19 cellular contexts compared by ENCODE assay signal in the genomic region with DNA sequence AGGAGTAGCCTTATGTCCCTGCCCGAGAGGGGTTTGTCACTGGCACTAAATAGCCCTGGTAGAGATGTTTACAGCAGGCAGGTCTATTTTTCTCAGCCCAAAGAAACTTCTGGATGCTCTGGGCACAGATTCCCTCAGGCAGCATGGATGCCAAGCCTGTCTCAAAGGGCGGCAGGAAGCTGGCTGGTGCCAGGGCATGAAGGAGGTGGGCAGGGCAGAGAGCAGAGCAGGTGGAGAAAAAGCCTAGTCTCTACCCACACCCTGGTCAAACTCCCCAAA. TPM values are rescaled to one million over a fixed set of nuclear protein-coding genes. Genes with fewer than 3 reads are reported as not detected.
A peak's percentile ranks its signal among the peaks of the same experiment; 100 is the strongest.
DNase-seq lines count a peak whose midpoint lies in the region; ATAC-seq, FAIRE-seq and TF ChIP-seq lines count a peak whose summit lies in the region.
"Had no signal": no experiment of that assay in that cellular context is flagged by ENCODE, and none has a peak within 500 bp of the region (broad histone marks: within the 10 kb centered on the region; RNA-seq: fewer than 3 reads in every experiment).

No MANE protein-coding gene starts in this region.

- no peaks in the 10 kb centered on the region for H3K9me2 ChIP-seq in SK-N-SH

- no peak overlapping the region for H3K9ac ChIP-seq in SK-N-SH

- H4K20me1 ChIP-seq in SK-N-SH (ENCODE audit: insufficient read depth), result peaks cover 13% of the 10 kb centered on the region; the same call in 1 of the 2 replicates

- peaks cover 36% of the 10 kb centered on the region for H3F3A ChIP-seq in SK-N-SH (replicated peaks; ENCODE audit: insufficient read depth)

- intact Hi-C loops in adrenal gland (cut with DNase I), result no loop called here

- no peak for TF ChIP-seq POLR2A in adrenal gland (IDR thresholded peaks at IDR 0.05)

- 80% methylated on average over 2 of the region's 2 CpGs for WGBS in SK-N-SH (ENCODE audit: low lambda C conversion rate)
- WGBS in adrenal gland, 4 donors, result 40 to 59% (median 42%) methylated on average over 1 to 2 of the region's 2 CpGs
- WGBS in small intestine, 3 donors, result 13 to 56% (median 32%) methylated on average over 2 of the region's 2 CpGs

- no peak for FAIRE-seq in small intestine (lab: Jason Lieb, UNC)
- FAIRE-seq: A549 had no signal

- no peak overlapping the region for H3K27ac Mint-ChIP-seq in osteocyte (ENCODE audit: unreplicated experiment)
- H3K27ac Mint-ChIP-seq: activated naive CD4-positive, alpha-beta T cell treated with anti-CD3 and anti-CD28 coated beads for 36 hours had no signal

- TF ChIP-seq RAD21 in SK-N-SH (IDR thresholded peaks at IDR 0.05; ENCODE audit: low read length), result no peak

- H3K79me2 ChIP-seq in SK-N-SH (ENCODE audit: insufficient read depth), result peaks cover 3% of the 10 kb centered on the region

- no peaks in the 10 kb centered on the region for H3K27me3 Mint-ChIP-seq in osteocyte (ENCODE audit: unreplicated experiment)

- H3K9me3 Mint-ChIP-seq in osteocyte (ENCODE audit: unreplicated experiment), result no peaks in the 10 kb centered on the region
- H3K9me3 Mint-ChIP-seq: activated naive CD4-positive, alpha-beta T cell treated with anti-CD3 and anti-CD28 coated beads for 36 hours had no signal

- H3K9me3 ChIP-seq in SK-N-SH, result no peaks in the 10 kb centered on the region
- H3K9me3 ChIP-seq in adrenal gland (replicated peaks in 1 of 3), result no peaks in the 10 kb centered on the region
- no peaks in the 10 kb centered on the region for H3K9me3 ChIP-seq in small intestine (ENCODE audit: control insufficient read depth, low read depth)
- H3K9me3 ChIP-seq: A549, ovary had no signal

- H3K4me1 ChIP-seq in SK-N-SH (ENCODE audit: control insufficient read depth in 1 of 2, insufficient read depth in 2 of 2, low read depth in 1 of 2, low read length in 1 of 2) (peaks cover 0 to 20% of the 10 kb centered on the region in 2 experiments; a peak in 1 of 4 replicates), adrenal gland (replicated peaks in 1 of 2) (peaks cover 13 to 26% of the 10 kb centered on the region in 2 donors), small intestine (ENCODE audit: control insufficient read depth in 2 of 2, insufficient read depth in 1 of 2, low read depth in 1 of 2, low read length in 1 of 2) (peaks cover 0 to 8% of the 10 kb centered on the region in 2 donors)

- H3K36me3 ChIP-seq in SK-N-SH (replicated peaks in 1 of 2; ENCODE audit: control insufficient read depth in 1 of 2, insufficient read depth in 2 of 2, low read length in 1 of 2) (peaks cover 13 to 37% of the 10 kb centered on the region in 2 experiments), adrenal gland (replicated peaks in 1 of 2) (peaks cover 0 to 38% of the 10 kb centered on the region in 2 donors), small intestine (ENCODE audit: control insufficient read depth in 2 of 2, insufficient read depth in 2 of 2, low read length in 2 of 2) (peaks cover 26% of the 10 kb centered on the region in 2 donors)
- H3K36me3 ChIP-seq: ovary had no signal

- H3K27me3 ChIP-seq in SK-N-SH (ENCODE audit: insufficient read depth) (no peaks in the 10 kb centered on the region), adrenal gland (no peaks in the 10 kb centered on the region), layer of hippocampus (ENCODE audit: control insufficient read depth, insufficient read depth, low read length) (no peaks in the 10 kb centered on the region), small intestine (ENCODE audit: control insufficient read depth in 2 of 2, insufficient read depth in 2 of 2, low read length in 2 of 2) (no peaks in the 10 kb centered on the region)
- H3K27me3 ChIP-seq: ovary had no signal

- POLR2A ChIA-PET in SK-N-SH (lab: Yijun Ruan, JAX), result no interaction called here

- H3K4me1 Mint-ChIP-seq in osteocyte (ENCODE audit: unreplicated experiment), result peaks cover 27% of the 10 kb centered on the region

- TF ChIP-seq CTCF in SK-N-SH (IDR thresholded peaks at IDR 0.05), result no peak
- no peak for TF ChIP-seq CTCF in adrenal gland (IDR thresholded peaks at IDR 0.05)
- no peak for TF ChIP-seq CTCF in osteocyte (IDR thresholded peaks at IDR 0.05)

- H3K27ac ChIP-seq in SK-N-SH (ENCODE audit: low read depth in 2 of 2, low read length in 1 of 2) (peak overlapping the region in 1 of 2 experiments; percentile 12; a peak in 1 of 4 replicates), adrenal gland (peak overlapping the region; percentile 42 to 88 (median 64)), layer of hippocampus (ENCODE audit: low read depth, low read length) (peak overlapping the region; percentile 75), small intestine (ENCODE audit: low read depth in 1 of 2, low read length in 1 of 2) (peak overlapping the region; percentile 59 to 69)
- H3K27ac ChIP-seq: ovary had no signal

- H3K4me3 Mint-ChIP-seq in osteocyte (ENCODE audit: unreplicated experiment), result no peak overlapping the region
- H3K4me3 Mint-ChIP-seq: activated naive CD4-positive, alpha-beta T cell treated with anti-CD3 and anti-CD28 coated beads for 36 hours had no signal

- no peak overlapping the region for H3K4me3 ChIP-seq in SK-N-SH (ENCODE audit: low read depth in 2 of 2, low read length in 1 of 2)
- no peak overlapping the region for H3K4me3 ChIP-seq in adrenal gland
- H3K4me3 ChIP-seq in small intestine (ENCODE audit: low read depth in 1 of 2, low read length in 2 of 2), result no peak overlapping the region
- H3K4me3 ChIP-seq: A549, ovary had no signal

- peaks cover 35% of the 10 kb centered on the region for H3K36me3 Mint-ChIP-seq in osteocyte (ENCODE audit: unreplicated experiment)

- no peak; the same call in 2 of the 3 replicates for ATAC-seq in SK-N-SH treated with all-trans-retinoic acid at 6 μM for 48 hours
- ATAC-seq: esophagus mucosa had no signal

- DNase-seq in SK-N-SH (no peak), adrenal gland (no peak), small intestine (no peak), osteocyte (ENCODE audit: extremely low spot score, unreplicated experiment) (no peak), COR-L47 (lab: John Stamatoyannopoulos, UW) (no peak), occipital lobe (lab: John Stamatoyannopoulos, UW) (no peak)
- DNase-seq: activated CD4-positive, alpha-beta T cell treated with anti-CD3 and anti-CD28 coated beads, Interleukin-2, amount 50 U/mL, for 48 hours; activated naive CD4-positive, alpha-beta T cell treated with anti-CD3 and anti-CD28 coated beads for 36 hours; activated T-cell treated with anti-CD3 and anti-CD28 coated beads for 4 hours; GDM1; KG1; NCI-H2029 treated with DMSO at 0.1 percent for 48 hours; NCI-H510A treated with DMSO at 0.1 percent for 48 hours; Right ventricle myocardium superior had no signal

- TF ChIP-seq EP300 in SK-N-SH (IDR thresholded peaks at IDR 0.05; ENCODE audit: borderline replicate concordance in 1 of 2, low read depth in 1 of 2, low read length in 1 of 2), result no peak

- H2AFZ ChIP-seq in SK-N-SH (ENCODE audit: low read depth), result no peak overlapping the region

- CTCF ChIA-PET in SK-N-SH (lab: Yijun Ruan, JAX), result interaction anchor here (2.8 to 4.2 kb wide), 2 partner anchors 12 to 57 kb away, joined by 23 to 24 read pairs; no protein-coding TSS in a partner anchor

- no peak overlapping the region for H3K4me2 ChIP-seq in SK-N-SH
- H3K4me2 ChIP-seq: A549 had no signal

TF ChIP-seq in SK-N-SH, 30 proteins besides CTCF, POLR2A, EP300 and RAD21:
- TF ChIP-seq JUND (IDR thresholded peaks at IDR 0.05), result 0 out of 2 replicates have a peak, but pooled peaks have one; percentile 10
- TF ChIP-seq SMC3 (IDR thresholded peaks at IDR 0.05; ENCODE audit: low read depth, low read length), result no peak

TF ChIP-seq in SK-N-SH treated with all-trans-retinoic acid at 6 μM for 48 hours, 23 proteins besides CTCF, POLR2A, EP300 and RAD21 (continues in another document):
- no peak for TF ChIP-seq ESRRG (CRISPR knock-in tag; IDR thresholded peaks at IDR 0.05)
- TF ChIP-seq CSDC2 (CRISPR knock-in tag; IDR thresholded peaks at IDR 0.05), result no peak

RNA-seq across cellular contexts. Expression of gene GAS2L1, which starts 4.1 kb away (rescaled TPM):
- polyA plus RNA-seq in SK-N-SH (2012; rRNA removed) (16.8 and 21.8 TPM in 2 replicates), adrenal gland (10 to 100 TPM in 2 of 3 donors, 1 to 10 TPM in 1; 3.6 to 42.1 (median 33.1) TPM), small intestine (10 to 100 TPM; 26.2 to 49.0 (median 31.8) TPM)
- polyA plus RNA-seq in SK-N-SH (2012; cell fraction: cytosol; rRNA removed), result 9.2 and 14.9 TPM in 2 replicates
- 40.3 and 60.8 TPM in 2 replicates for polyA plus RNA-seq in SK-N-SH (2012; cell fraction: nucleus; rRNA removed)
- total RNA-seq in adrenal gland (10 to 100 TPM; 29.7 to 87.3 (median 55.6) TPM), osteocyte (21.6 and 22.3 TPM in 2 replicates), occipital lobe (7.3 TPM)

RNA-seq across cellular contexts. Expression of gene RASL10A, which starts 13.2 kb away (rescaled TPM):
- polyA plus RNA-seq in SK-N-SH (2012; rRNA removed) (0.18 and 0.36 TPM in 2 replicates), adrenal gland (10 to 100 TPM in 1 of 3 donors, 1 to 10 TPM in 1, under 1 TPM in 1; 0.51 to 14.4 (median 9.1) TPM), small intestine (1 to 10 TPM; 3.7 to 4.1 (median 4.0) TPM)
- polyA plus RNA-seq in SK-N-SH (2012; cell fraction: cytosol; rRNA removed), result 0.04 TPM in 1 of 2 replicates, not detected in the other
- 2.7 and 4.2 TPM in 2 replicates for polyA plus RNA-seq in SK-N-SH (2012; cell fraction: nucleus; rRNA removed)
- total RNA-seq in adrenal gland (1 to 10 TPM in 7 of 8 donors, under 1 TPM in 1; 0.54 to 3.7 (median 1.8) TPM), osteocyte (not detected in 2 replicates), occipital lobe (15.0 TPM)
- total RNA-seq: activated naive CD4-positive, alpha-beta T cell treated with anti-CD3 and anti-CD28 coated beads for 36 hours had no signal

RNA-seq across cellular contexts. Expression of gene EWSR1, which starts 34.3 kb away (rescaled TPM):
- 173 and 234 TPM in 2 replicates for polyA plus RNA-seq in SK-N-SH (2012; rRNA removed)
- 103 and 111 TPM in 2 replicates for polyA plus RNA-seq in SK-N-SH (2012; cell fraction: cytosol; rRNA removed)
- polyA plus RNA-seq in SK-N-SH (2012; cell fraction: nucleus; rRNA removed), result 442 and 643 TPM in 2 replicates
- 100 to 1,000 TPM; 152 to 302 (median 197) TPM for total RNA-seq in adrenal gland
- polyA plus RNA-seq in adrenal gland, result 100 to 1,000 TPM; 269 to 351 (median 278) TPM
- 100 to 1,000 TPM; 145 to 191 (median 181) TPM for polyA plus RNA-seq in small intestine
- total RNA-seq in osteocyte, result 218 and 228 TPM in 2 replicates
- total RNA-seq in occipital lobe, result 186 TPM

RNA-seq across cellular contexts. Expression of gene RHBDD3, which starts 34.6 kb away (rescaled TPM):
- 19.0 and 23.0 TPM in 2 replicates for polyA plus RNA-seq in SK-N-SH (2012; rRNA removed)
- 7.0 and 12.1 TPM in 2 replicates for polyA plus RNA-seq in SK-N-SH (2012; cell fraction: cytosol; rRNA removed)
- 47.6 and 71.1 TPM in 2 replicates for polyA plus RNA-seq in SK-N-SH (2012; cell fraction: nucleus; rRNA removed)
- 100 to 1,000 TPM in 1 of 8 donors, 10 to 100 TPM in 7; 27.4 to 103 (median 42.6) TPM for total RNA-seq in adrenal gland
- polyA plus RNA-seq in adrenal gland, result 10 to 100 TPM; 12.2 to 76.3 (median 48.2) TPM
- 10 to 100 TPM; 13.6 to 43.1 (median 14.6) TPM for polyA plus RNA-seq in small intestine
- 41.0 and 45.8 TPM in 2 replicates for total RNA-seq in osteocyte
- total RNA-seq in occipital lobe, result 14.3 TPM
